18 cellular contexts compared by ENCODE assay signal in genomic region chr4:4843651-4844291, GRCh38. TPM values are rescaled to one million over a fixed set of nuclear protein-coding genes. Genes with fewer than 3 reads are reported as not detected.
A peak's percentile ranks its signal among the peaks of the same experiment; 100 is the strongest.
DNase-seq lines count a peak whose midpoint lies in the region; ATAC-seq and TF ChIP-seq lines count a peak whose summit lies in the region.
"Had no signal": no experiment of that assay in that cellular context is flagged by ENCODE, and none has a peak within 500 bp of the region (broad histone marks: within the 10 kb centered on the region; RNA-seq: fewer than 3 reads in every experiment).

No MANE protein-coding gene starts in this region.

- DNase-seq in NCI-H1417 (lab: John Stamatoyannopoulos, UW): peak in 2 of 3 experiments; percentile 27 to 64
- no peak for DNase-seq in NCI-H1417 treated with DMSO at 0.1 percent for 48 hours (lab: John Stamatoyannopoulos, UW)
- DNase-seq in HEK293T (ENCODE audit: extremely low spot score): no peak
- DNase-seq in osteoblast (ENCODE audit: insufficient read length, low spot score, missing footprints): peak; percentile 65
- DNase-seq in NCI-H748 treated with DMSO at 0.1 percent for 48 hours (lab: John Stamatoyannopoulos, UW): no peak
- no peak for DNase-seq in activated naive CD4-positive, alpha-beta T cell treated with anti-CD3 and anti-CD28 coated beads, Interleukin-2, amount 50 U/mL, for 16 hours
- DNase-seq: 8988T, GF-D8, HFFc6, NCI-H446 treated with DMSO at 0.1 percent for 48 hours, NCI-H82 had no signal

- H4K20me1 ChIP-seq in osteoblast (ENCODE audit: insufficient read depth, low read length): no peaks in the 10 kb centered on the region

- H3K79me2 ChIP-seq in osteoblast (ENCODE audit: insufficient read depth, low read length): no peaks in the 10 kb centered on the region

- H3K9me3 ChIP-seq in osteoblast (ENCODE audit: low read depth, low read length): no peaks in the 10 kb centered on the region
- H3K9me3 ChIP-seq: BLaER1 treated with 17β-estradiol and CSF1 and Interleukin-3, amounts not matched to agents 10 nM and 100 nM had no signal

- no peak overlapping the region for H3K4me2 ChIP-seq in osteoblast (ENCODE audit: insufficient read depth, low read length)

- no peaks in the 10 kb centered on the region for H3K4me1 ChIP-seq in osteoblast (ENCODE audit: insufficient read depth, low read length)

- H2AFZ ChIP-seq in osteoblast (ENCODE audit: low read length): no peak overlapping the region

- CTCF ChIA-PET in HEK293T (lab: Yijun Ruan, JAX): no interaction called here

- POLR2A ChIA-PET in HEK293T (lab: Yijun Ruan, JAX): no interaction called here

- H3K27me3 ChIP-seq in layer of hippocampus (ENCODE audit: control insufficient read depth, insufficient read depth, low read length) (no peaks in the 10 kb centered on the region), osteoblast (ENCODE audit: insufficient read depth, low read length) (no peaks in the 10 kb centered on the region)

- no peaks in the 10 kb centered on the region for H3K36me3 ChIP-seq in osteoblast (ENCODE audit: insufficient read depth, low read length)
- H3K36me3 ChIP-seq: BLaER1 treated with 17β-estradiol and CSF1 and Interleukin-3, amounts not matched to agents 10 nM and 100 nM had no signal

- TF ChIP-seq CTCF in osteoblast (IDR thresholded peaks at IDR 0.05; ENCODE audit: extremely low read depth, low read depth, low read length): no peak

- ATAC-seq in GM21367 (IDR thresholded peaks at IDR 0.05; ENCODE audit: unreplicated experiment): no peak
- ATAC-seq: K562, Panc1, Right ventricle myocardium inferior had no signal

- H3K27ac ChIP-seq in layer of hippocampus (ENCODE audit: low read depth, low read length): peak overlapping the region; percentile 22
- no peak overlapping the region for H3K27ac ChIP-seq in osteoblast (ENCODE audit: low read depth, low read length)
- H3K27ac ChIP-seq: BLaER1 treated with 17β-estradiol and CSF1 and Interleukin-3, amounts not matched to agents 10 nM and 100 nM had no signal

- H3K4me3 ChIP-seq in osteoblast (ENCODE audit: insufficient read depth, low read length): no peak overlapping the region
- H3K4me3 ChIP-seq: BLaER1 treated with 17β-estradiol and CSF1 and Interleukin-3, amounts not matched to agents 10 nM and 100 nM; K562 had no signal

TF ChIP-seq in HEK293T, 16 proteins besides CTCF, POLR2A, EP300 and RAD21:
- TF ChIP-seq TARDBP (IDR thresholded peaks at IDR 0.05) (no peak), PKNOX1 (IDR thresholded peaks at IDR 0.05) (0 out of 2 replicates have a peak, but pooled peaks have one; percentile 3)
TF ChIP-seq in HEK293T: peak in this region for 1.

RNA-seq across cellular contexts. Expression of gene MSX1, which starts 15.7 kb away (rescaled TPM):
- 2.9 and 3.8 TPM in 2 replicates for total RNA-seq in osteoblast
- total RNA-seq: H1 had no signal

Comparison
In these comparisons a context has a peak if more than half of its experiments do, and no peak if none do; other contexts are left out.
1. DNase-seq: peak in NCI-H1417 (2 of 3) and osteoblast (single experiment); none in NCI-H1417 treated with DMSO at 0.1 percent for 48 hours (single experiment), HEK293T (single experiment), NCI-H748 treated with DMSO at 0.1 percent for 48 hours (single experiment) and activated naive CD4-positive, alpha-beta T cell treated with anti-CD3 and anti-CD28 coated beads, Interleukin-2, amount 50 U/mL, for 16 hours (single experiment).